1 cellular context compared by ENCODE assay signal in genomic region chr12:98509063-98509462, GRCh38.
A peak's percentile ranks its signal among the peaks of the same experiment; 100 is the strongest.
TF ChIP-seq lines count a peak whose summit lies in the region.

No MANE protein-coding gene starts in this region.

TF ChIP-seq in K562, 482 proteins besides CTCF, POLR2A, EP300 and RAD21 (continued from another document and continues in another):
- TF ChIP-seq SMAD4 (CRISPR knock-in tag; conservative IDR thresholded peaks at IDR 0.05) (peak; percentile 66), GTF2F1 (IDR thresholded peaks at IDR 0.05; ENCODE audit: low read depth, low read length) (no peak), MBD2 (IDR thresholded peaks at IDR 0.05; ENCODE audit: borderline replicate concordance, low read depth) (0 out of 2 replicates have a peak, but pooled peaks have one; percentile 42), PML (IDR thresholded peaks at IDR 0.05; ENCODE audit: low read length) (peak; percentile 77; the same call in 1 of the 2 replicates), ELK1 (CRISPR knock-in tag; IDR thresholded peaks at IDR 0.05) (no peak), CHAMP1 (IDR thresholded peaks at IDR 0.05) (peak; percentile 48; the same call in 1 of the 2 replicates), GABPB2 (CRISPR knock-in tag; conservative IDR thresholded peaks at IDR 0.05) (no peak), RCOR1 (IDR thresholded peaks at IDR 0.05; ENCODE audit: borderline replicate concordance in 1 of 2, low read depth in 2 of 2, low read length in 2 of 2) (peak; percentile 41 to 98; a peak in 3 of 4 replicates), FOXA3 (CRISPR knock-in tag; conservative IDR thresholded peaks at IDR 0.05 in 1 of 2, IDR thresholded peaks at IDR 0.05 in 1 of 2) (peak in 1 of 2 experiments; percentile 93; a peak in 2 of 4 replicates), FOXK2 (conservative IDR thresholded peaks at IDR 0.05 in 1 of 2, IDR thresholded peaks at IDR 0.05 in 1 of 2; ENCODE audit: low read depth in 2 of 2) (peak in 1 of 2 experiments; percentile 54; a peak in 1 of 4 replicates), CBX2 (IDR thresholded peaks at IDR 0.05; ENCODE audit: insufficient read depth, low read length, poor library complexity, severe bottlenecking) (no peak), ZNF57 (CRISPR knock-in tag; IDR thresholded peaks at IDR 0.05) (no peak), MAZ (CRISPR knock-in tag; conservative IDR thresholded peaks at IDR 0.05 in 1 of 2, IDR thresholded peaks at IDR 0.05 in 1 of 2) (peak in 1 of 2 experiments; percentile 41; a peak in 1 of 4 replicates), TSHZ1 (CRISPR knock-in tag; IDR thresholded peaks at IDR 0.05) (no peak), TAL1 (IDR thresholded peaks at IDR 0.05) (peak; percentile 89), RFX5 (IDR thresholded peaks at IDR 0.05; ENCODE audit: low read depth, low read length) (no peak), TEAD1 (CRISPR knock-in tag; IDR thresholded peaks at IDR 0.05) (peak in 1 of 2 experiments; percentile 99; a peak in 2 of 4 replicates), STAT5A (IDR thresholded peaks at IDR 0.05; ENCODE audit: borderline replicate concordance, low read length) (peak; percentile 45; the same call in 1 of the 2 replicates), ZNF695 (CRISPR knock-in tag; IDR thresholded peaks at IDR 0.05) (no peak), MTA3 (IDR thresholded peaks at IDR 0.05; ENCODE audit: borderline replicate concordance) (peak; percentile 55; the same call in 1 of the 2 replicates), KDM1A (IDR thresholded peaks at IDR 0.05) (peak; percentile 95), PYGO2 (tag; IDR thresholded peaks at IDR 0.05) (peak; percentile 83), FOXM1 (IDR thresholded peaks at IDR 0.05; ENCODE audit: low read depth) (peak; percentile 77; the same call in 1 of the 2 replicates), FOXM1 (CRISPR knock-in tag; IDR thresholded peaks at IDR 0.05; ENCODE audit: low read depth) (no peak), ZNF644 (tag; IDR thresholded peaks at IDR 0.05; ENCODE audit: low read depth) (peak; percentile 74; the same call in 1 of the 2 replicates), CTBP1 (IDR thresholded peaks at IDR 0.05; ENCODE audit: borderline replicate concordance) (peak; percentile 92), FOS (IDR thresholded peaks at IDR 0.05; ENCODE audit: extremely low read depth, insufficient read length) (no peak), THAP12 (CRISPR knock-in tag; IDR thresholded peaks at IDR 0.05) (no peak), U2AF2 (optimal IDR thresholded peaks at IDR 0.05; ENCODE audit: low read depth, low read length) (no peak), BRF2 (IDR thresholded peaks at IDR 0.05; ENCODE audit: borderline replicate concordance, insufficient read depth, insufficient read length) (no peak), SOX6 (IDR thresholded peaks at IDR 0.05) (peak; percentile 100), PHF21A (IDR thresholded peaks at IDR 0.05; ENCODE audit: borderline replicate concordance, low read depth) (0 out of 2 replicates have a peak, but pooled peaks have one; percentile 37), HMBOX1 (IDR thresholded peaks at IDR 0.05) (0 out of 2 replicates have a peak, but pooled peaks have one; percentile 41), KLF16 (IDR thresholded peaks at IDR 0.05) (peak; percentile 82), MAFF (IDR thresholded peaks at IDR 0.05; ENCODE audit: low read length) (peak; percentile 61; the same call in 1 of the 2 replicates), NR4A1 (CRISPR knock-in tag; IDR thresholded peaks at IDR 0.05) (no peak), NR4A1 (tag; IDR thresholded peaks at IDR 0.05) (peak; percentile 26; the same call in 1 of the 2 replicates), TCF3 (CRISPR knock-in tag; IDR thresholded peaks at IDR 0.05) (peak; percentile 86), HDAC2 (IDR thresholded peaks at IDR 0.05) (peak; percentile 95), E2F3 (CRISPR knock-in tag; IDR thresholded peaks at IDR 0.05) (no peak), CCNT2 (IDR thresholded peaks at IDR 0.05; ENCODE audit: borderline replicate concordance, extremely low read depth, insufficient read length, low read depth, low read length) (peak; percentile 77), TEAD4 (IDR thresholded peaks at IDR 0.05; ENCODE audit: low read length) (peak; percentile 94), TEAD4 (CRISPR knock-in tag; IDR thresholded peaks at IDR 0.05; ENCODE audit: borderline replicate concordance) (no peak), MLLT1 (IDR thresholded peaks at IDR 0.05) (peak in 1 of 2 experiments; percentile 94; a peak in 2 of 4 replicates), BCL6 (CRISPR knock-in tag; IDR thresholded peaks at IDR 0.05) (no peak), BMI1 (IDR thresholded peaks at IDR 0.05; ENCODE audit: low read length) (no peak), MECOM (CRISPR knock-in tag; IDR thresholded peaks at IDR 0.05) (peak; percentile 66; the same call in 1 of the 2 replicates), NCOA1 (IDR thresholded peaks at IDR 0.05; ENCODE audit: low read depth) (peak; percentile 69; the same call in 1 of the 2 replicates), E2F6 (IDR thresholded peaks at IDR 0.05; ENCODE audit: borderline replicate concordance in 1 of 2, extremely low read depth in 1 of 2, insufficient read depth in 1 of 2, insufficient read length in 1 of 2, low read depth in 1 of 2, low read length in 1 of 2, poor library complexity in 1 of 2, severe bottlenecking in 1 of 2) (no peak), RBM14 (IDR thresholded peaks at IDR 0.05; ENCODE audit: borderline replicate concordance, insufficient read depth, low read depth, low read length) (no peak), MITF (IDR thresholded peaks at IDR 0.05) (no peak), NFE2 (IDR thresholded peaks at IDR 0.05; ENCODE audit: low read depth) (peak; percentile 89), SMARCA4 (IDR thresholded peaks at IDR 0.05) (peak; percentile 95), MAFG (tag; conservative IDR thresholded peaks at IDR 0.05) (peak; percentile 84), NBN (IDR thresholded peaks at IDR 0.05; ENCODE audit: low read depth) (peak; percentile 69; the same call in 1 of the 2 replicates), HDAC3 (IDR thresholded peaks at IDR 0.05; ENCODE audit: borderline replicate concordance, partially characterized antibody) (peak; percentile 85)
